ENCODE assay signal across 21 cellular contexts in the genomic region with DNA sequence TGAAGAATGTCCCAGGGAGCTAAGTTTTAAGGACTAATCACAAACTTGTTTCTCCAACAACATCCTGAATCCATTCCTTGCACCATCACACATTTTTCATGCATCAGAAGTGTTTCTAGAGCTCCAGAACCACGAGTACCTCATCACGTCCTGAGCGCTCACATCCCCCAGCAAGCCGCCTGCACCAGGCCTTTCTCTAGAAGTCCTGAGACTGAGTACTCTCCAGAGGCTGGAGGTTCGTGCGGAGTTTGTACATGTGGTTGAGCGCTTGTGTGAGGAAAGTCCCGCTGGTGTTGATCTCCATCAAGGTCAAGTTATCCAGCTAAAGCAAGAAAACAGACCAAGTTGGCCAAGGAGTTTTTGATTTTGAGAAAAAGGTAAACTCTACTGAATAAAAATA. TPM values are rescaled to one million over a fixed set of nuclear protein-coding genes. Genes with fewer than 3 reads are reported as not detected.
DNase-seq lines count a peak whose midpoint lies in the region; ATAC-seq and TF ChIP-seq lines count a peak whose summit lies in the region.
"Had no signal": no experiment of that assay in that cellular context is flagged by ENCODE, and none has a peak within 500 bp of the region (broad histone marks: within the 10 kb centered on the region; RNA-seq: fewer than 3 reads in every experiment).

No MANE protein-coding gene starts in this region.

- H3K27me3 ChIP-seq in MM.1S (replicated peaks; ENCODE audit: insufficient read depth, low read length), result no peaks in the 10 kb centered on the region
- H3K27me3 ChIP-seq in thyroid gland, result no peaks in the 10 kb centered on the region

- H3K9me3 Mint-ChIP-seq in activated naive CD8-positive, alpha-beta T cell treated with anti-CD3 and anti-CD28 coated beads for 36 hours, result no peaks in the 10 kb centered on the region
- no peaks in the 10 kb centered on the region for H3K9me3 Mint-ChIP-seq in activated naive CD8-positive, alpha-beta T cell treated with anti-CD3 and anti-CD28 coated beads, Interleukin-2, amount 50 U/mL, for 24 hours
- peaks cover 38% of the 10 kb centered on the region for H3K9me3 Mint-ChIP-seq in glutamatergic neuron (ENCODE audit: unreplicated experiment)
- H3K9me3 Mint-ChIP-seq: CD8-positive, alpha-beta T cell; HFFc6 had no signal

- H2AFZ ChIP-seq in MM.1S (ENCODE audit: low read length), result no peak overlapping the region

- H3K4me1 Mint-ChIP-seq in activated naive CD8-positive, alpha-beta T cell treated with anti-CD3 and anti-CD28 coated beads for 36 hours, result peaks cover 16% of the 10 kb centered on the region
- H3K4me1 Mint-ChIP-seq in activated naive CD8-positive, alpha-beta T cell treated with anti-CD3 and anti-CD28 coated beads, Interleukin-2, amount 50 U/mL, for 24 hours, result peaks cover 19% of the 10 kb centered on the region
- H3K4me1 Mint-ChIP-seq in glutamatergic neuron (ENCODE audit: low read depth, unreplicated experiment), result peaks cover 21% of the 10 kb centered on the region

- H3F3A ChIP-seq in MM.1S (ENCODE audit: insufficient read depth, low read length), result peaks cover 22% of the 10 kb centered on the region

- peaks cover 10% of the 10 kb centered on the region for H3K36me3 Mint-ChIP-seq in activated naive CD8-positive, alpha-beta T cell treated with anti-CD3 and anti-CD28 coated beads for 36 hours
- H3K36me3 Mint-ChIP-seq in activated naive CD8-positive, alpha-beta T cell treated with anti-CD3 and anti-CD28 coated beads, Interleukin-2, amount 50 U/mL, for 24 hours (ENCODE audit: low read depth), result peaks cover 54% of the 10 kb centered on the region
- H3K36me3 Mint-ChIP-seq in glutamatergic neuron (ENCODE audit: unreplicated experiment), result no peaks in the 10 kb centered on the region

- H3K36me3 ChIP-seq in MM.1S (replicated peaks; ENCODE audit: insufficient read depth, low read length) (no peaks in the 10 kb centered on the region), thyroid gland (peaks cover 14 to 15% of the 10 kb centered on the region in 2 donors)

- H3K27ac Mint-ChIP-seq in activated naive CD8-positive, alpha-beta T cell treated with anti-CD3 and anti-CD28 coated beads for 36 hours, result peak overlapping the region; percentile 39
- no peak overlapping the region for H3K27ac Mint-ChIP-seq in activated naive CD8-positive, alpha-beta T cell treated with anti-CD3 and anti-CD28 coated beads, Interleukin-2, amount 50 U/mL, for 24 hours
- peak overlapping the region; percentile 12 for H3K27ac Mint-ChIP-seq in glutamatergic neuron (ENCODE audit: unreplicated experiment)
- H3K27ac Mint-ChIP-seq: HFFc6 had no signal

- no peak overlapping the region for H3K4me3 Mint-ChIP-seq in activated naive CD8-positive, alpha-beta T cell treated with anti-CD3 and anti-CD28 coated beads for 36 hours
- H3K4me3 Mint-ChIP-seq in activated naive CD8-positive, alpha-beta T cell treated with anti-CD3 and anti-CD28 coated beads, Interleukin-2, amount 50 U/mL, for 24 hours, result no peak overlapping the region
- H3K4me3 Mint-ChIP-seq in glutamatergic neuron (ENCODE audit: unreplicated experiment), result no peak overlapping the region
- H3K4me3 Mint-ChIP-seq: CD8-positive, alpha-beta T cell; HFFc6 had no signal

- H3K79me2 ChIP-seq in MM.1S (ENCODE audit: low read length), result peaks cover 15% of the 10 kb centered on the region; the same call in 1 of the 2 replicates

- H3K27ac ChIP-seq in MM.1S (ENCODE audit: low read length) (peak overlapping the region; percentile 27; the same call in 1 of the 2 replicates), thyroid gland (peak overlapping the region in 1 of 3 donors; percentile 50)

- TF ChIP-seq CTCF in MM.1S (IDR thresholded peaks at IDR 0.05; ENCODE audit: low read length), result no peak
- TF ChIP-seq CTCF in glutamatergic neuron (IDR thresholded peaks at IDR 0.05; ENCODE audit: partially characterized antibody, unreplicated experiment), result no peak
- TF ChIP-seq CTCF in thyroid gland (IDR thresholded peaks at IDR 0.05), result no peak
- TF ChIP-seq CTCF in foreskin fibroblast (IDR thresholded peaks at IDR 0.05; ENCODE audit: low read depth, low read length), result no peak

- H3K9me3 ChIP-seq in MM.1S (replicated peaks; ENCODE audit: insufficient read depth, low read length) (no peaks in the 10 kb centered on the region), thyroid gland (no peaks in the 10 kb centered on the region)

- H3K27me3 Mint-ChIP-seq in activated naive CD8-positive, alpha-beta T cell treated with anti-CD3 and anti-CD28 coated beads for 36 hours, result no peaks in the 10 kb centered on the region
- H3K27me3 Mint-ChIP-seq in activated naive CD8-positive, alpha-beta T cell treated with anti-CD3 and anti-CD28 coated beads, Interleukin-2, amount 50 U/mL, for 24 hours, result no peaks in the 10 kb centered on the region
- peaks cover 22% of the 10 kb centered on the region for H3K27me3 Mint-ChIP-seq in glutamatergic neuron (ENCODE audit: unreplicated experiment)

- H3K4me2 ChIP-seq in MM.1S (ENCODE audit: low read depth, low read length), result no peak overlapping the region

- WGBS in thyroid gland, 2 donors, result 50 to 62% methylated on average over 8 of the region's 8 CpGs

- intact Hi-C loops in thyroid gland (cut with DNase I), result no loop called here

- H3K9ac ChIP-seq in MM.1S (ENCODE audit: low read length), result no peak overlapping the region

- TF ChIP-seq POLR2A in thyroid gland (IDR thresholded peaks at IDR 0.05), result no peak

- H3K4me3 ChIP-seq in MM.1S (ENCODE audit: low read length) (no peak overlapping the region), thyroid gland (replicated peaks in 1 of 3) (no peak overlapping the region), foreskin fibroblast (ENCODE audit: low read depth in 1 of 2, low read length in 2 of 2) (no peak overlapping the region)

- no peaks in the 10 kb centered on the region for H4K20me1 ChIP-seq in MM.1S (ENCODE audit: insufficient read depth, low read length)

- peaks cover 36% of the 10 kb centered on the region for H3K4me1 ChIP-seq in MM.1S (ENCODE audit: low read length)
- peaks cover 25 to 26% of the 10 kb centered on the region in 2 donors for H3K4me1 ChIP-seq in thyroid gland

- ATAC-seq in activated naive CD8-positive, alpha-beta T cell treated with anti-CD3 and anti-CD28 coated beads, Interleukin-2, amount 50 U/mL, for 24 hours, result no peak
- no peak for ATAC-seq in HG03135 (IDR thresholded peaks at IDR 0.05; ENCODE audit: unreplicated experiment)
- ATAC-seq: CD8-positive, alpha-beta T cell had no signal

- no peak for DNase-seq in activated naive CD8-positive, alpha-beta T cell treated with anti-CD3 and anti-CD28 coated beads for 36 hours
- DNase-seq in activated naive CD8-positive, alpha-beta T cell treated with anti-CD3 and anti-CD28 coated beads, Interleukin-2, amount 50 U/mL, for 24 hours, result no peak
- DNase-seq in MM.1S, result no peak
- DNase-seq in glutamatergic neuron, result no peak
- peak; percentile 62 to 83 for DNase-seq in thyroid gland
- no peak for DNase-seq in foreskin fibroblast
- DNase-seq: AML-193; C1 segment of cervical spinal cord; CD8-positive, alpha-beta T cell; GDM1; HFFc6; KG1; NCI-H1105; NCI-H146; NCI-H2029 treated with DMSO at 0.1 percent for 48 hours; NCI-H226; NCI-H510A treated with DMSO at 0.1 percent for 48 hours; NCI-H748 treated with DMSO at 0.1 percent for 48 hours; OCI-M1; SHP77 had no signal

- H3K9me2 ChIP-seq in MM.1S (replicated peaks; ENCODE audit: insufficient read depth, low read length), result no peaks in the 10 kb centered on the region

RNA-seq across cellular contexts. Expression of gene GINS2, which starts 10.7 kb away (rescaled TPM):
- 10 to 100 TPM; 71.5 to 74.1 TPM for total RNA-seq in activated naive CD8-positive, alpha-beta T cell treated with anti-CD3 and anti-CD28 coated beads for 36 hours
- total RNA-seq in glutamatergic neuron (ENCODE audit: unreplicated experiment), result 7.1 TPM
- 1 to 10 TPM in 1 of 4 donors, under 1 TPM in 3; 0.24 to 1.2 (median 0.55) TPM for total RNA-seq in thyroid gland

Comparison
In these comparisons a context has a peak if more than half of its experiments do, and no peak if none do; other contexts are left out.
1. DNase-seq: peak in thyroid gland (2 of 2); none in activated naive CD8-positive, alpha-beta T cell treated with anti-CD3 and anti-CD28 coated beads for 36 hours (single experiment), activated naive CD8-positive, alpha-beta T cell treated with anti-CD3 and anti-CD28 coated beads, Interleukin-2, amount 50 U/mL, for 24 hours (single experiment), MM.1S (single experiment), glutamatergic neuron (single experiment) and foreskin fibroblast (0 of 2).